ENCODE assay signal across 8 cellular contexts in the genomic region with DNA sequence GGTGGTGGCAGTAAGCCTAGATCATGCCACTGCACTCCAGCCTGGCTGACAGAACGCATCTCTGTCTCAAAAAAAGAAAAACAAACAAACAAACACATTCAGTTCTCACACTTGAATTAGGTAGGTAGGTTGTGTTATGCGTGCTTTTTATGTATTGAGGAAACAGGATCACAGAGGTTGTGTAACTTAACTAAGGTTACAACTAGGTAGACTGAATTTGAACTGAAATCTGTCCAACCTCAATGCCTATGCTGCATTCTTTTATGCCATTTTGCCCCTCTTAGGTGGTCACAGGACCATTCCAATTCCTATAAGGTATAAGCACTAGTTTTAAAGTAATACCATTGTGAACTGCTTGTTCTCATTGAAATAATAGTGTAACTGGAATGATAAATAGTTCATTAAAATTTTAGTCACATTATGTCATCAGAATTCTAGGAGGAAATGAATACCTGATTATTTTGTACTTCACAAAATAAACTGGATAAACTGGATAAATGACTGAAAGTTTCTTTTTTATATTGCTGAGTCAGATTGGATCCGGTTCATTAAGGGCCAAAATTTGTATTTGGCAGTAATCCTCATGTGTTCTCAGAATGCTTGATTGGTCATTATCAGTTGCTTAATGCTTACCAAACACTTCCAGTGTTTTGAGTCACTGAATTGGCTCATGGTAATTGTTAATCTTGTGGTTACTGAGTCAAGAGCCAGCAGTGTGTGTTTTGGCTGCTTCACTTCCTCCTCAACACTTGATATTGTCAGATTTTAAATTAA. TPM values are rescaled to one million over a fixed set of nuclear protein-coding genes. Genes with fewer than 3 reads are reported as not detected.
DNase-seq lines count a peak whose midpoint lies in the region; ATAC-seq and TF ChIP-seq lines count a peak whose summit lies in the region.

No MANE protein-coding gene starts in this region.

- no peaks in the 10 kb centered on the region for H3K9me3 Mint-ChIP-seq in activated naive CD8-positive, alpha-beta T cell treated with anti-CD3 and anti-CD28 coated beads, Interleukin-2, amount 50 U/mL, for 24 hours

- H3K4me1 ChIP-seq in DND-41 (ENCODE audit: insufficient read depth, low read length) (peaks cover 7% of the 10 kb centered on the region; the same call in 1 of the 2 replicates), right atrium auricular region (peaks cover 0 to 48% of the 10 kb centered on the region in 2 donors)

- H3K4me3 ChIP-seq in DND-41 (ENCODE audit: low read depth in 1 of 2, low read length in 2 of 2) (no peak overlapping the region), NB4 (ENCODE audit: low read depth, low read length) (no peak overlapping the region), right atrium auricular region (no peak overlapping the region)

- no peak overlapping the region for H3K9ac ChIP-seq in DND-41 (ENCODE audit: low read depth, low read length)

- H3K27me3 ChIP-seq in DND-41 (ENCODE audit: insufficient read depth, low read length, poor library complexity) (no peaks in the 10 kb centered on the region), right atrium auricular region (no peaks in the 10 kb centered on the region)

- DNase-seq in DND-41: no peak
- peak; percentile 97 for DNase-seq in NB4 (ENCODE audit: low read depth)
- no peak for DNase-seq in activated naive CD8-positive, alpha-beta T cell treated with anti-CD3 and anti-CD28 coated beads, Interleukin-2, amount 50 U/mL, for 24 hours
- peak; percentile 66 for DNase-seq in right atrium auricular region (ENCODE audit: low spot score)
- DNase-seq in smooth muscle cell of the brain vasculature (ENCODE audit: low read depth, low spot score): peak; percentile 18
- no peak for DNase-seq in C1 segment of cervical spinal cord (lab: John Stamatoyannopoulos, UW)

- peaks cover 13% of the 10 kb centered on the region; the same call in 1 of the 2 replicates for H4K20me1 ChIP-seq in DND-41 (ENCODE audit: insufficient read depth, low read length)

- no peaks in the 10 kb centered on the region for H3K27me3 Mint-ChIP-seq in activated naive CD8-positive, alpha-beta T cell treated with anti-CD3 and anti-CD28 coated beads, Interleukin-2, amount 50 U/mL, for 24 hours

- H3K9me3 ChIP-seq in DND-41 (ENCODE audit: insufficient read depth, low read length, severe bottlenecking) (no peaks in the 10 kb centered on the region), right atrium auricular region (no peaks in the 10 kb centered on the region)

- H3K4me1 Mint-ChIP-seq in activated naive CD8-positive, alpha-beta T cell treated with anti-CD3 and anti-CD28 coated beads, Interleukin-2, amount 50 U/mL, for 24 hours: peaks cover 38% of the 10 kb centered on the region

- peaks cover 15% of the 10 kb centered on the region for H3K36me3 Mint-ChIP-seq in activated naive CD8-positive, alpha-beta T cell treated with anti-CD3 and anti-CD28 coated beads, Interleukin-2, amount 50 U/mL, for 24 hours (ENCODE audit: low read depth)

- H2AFZ ChIP-seq in DND-41 (ENCODE audit: low read depth, low read length): no peak overlapping the region

- H3K4me3 Mint-ChIP-seq in activated naive CD8-positive, alpha-beta T cell treated with anti-CD3 and anti-CD28 coated beads, Interleukin-2, amount 50 U/mL, for 24 hours: no peak overlapping the region

- H3K27ac ChIP-seq in DND-41 (ENCODE audit: low read length) (no peak overlapping the region), right atrium auricular region (peak overlapping the region; percentile 75 to 82)

- TF ChIP-seq CTCF in DND-41 (IDR thresholded peaks at IDR 0.05; ENCODE audit: borderline replicate concordance, extremely low read depth, low read length, poor library complexity, severe bottlenecking): no peak
- TF ChIP-seq CTCF in NB4 (IDR thresholded peaks at IDR 0.05; ENCODE audit: low read depth, low read length): no peak
- TF ChIP-seq CTCF in right atrium auricular region (IDR thresholded peaks at IDR 0.05): no peak

- no peak overlapping the region for H3K4me2 ChIP-seq in DND-41 (ENCODE audit: insufficient read depth, low read length)

- ATAC-seq in DND-41 (ENCODE audit: insufficient read depth, low read depth): peak; percentile 65; the same call in 2 of the 3 replicates
- peak; percentile 80 for ATAC-seq in GM21786 (IDR thresholded peaks at IDR 0.05; ENCODE audit: unreplicated experiment)
- ATAC-seq in activated naive CD8-positive, alpha-beta T cell treated with anti-CD3 and anti-CD28 coated beads, Interleukin-2, amount 50 U/mL, for 24 hours: peak; percentile 99
- ATAC-seq in HG03520 (IDR thresholded peaks at IDR 0.05; ENCODE audit: unreplicated experiment): no peak

- peaks cover 8% of the 10 kb centered on the region for H3K36me3 ChIP-seq in DND-41 (ENCODE audit: insufficient read depth, low read length)
- H3K36me3 ChIP-seq in right atrium auricular region: peaks cover 9% of the 10 kb centered on the region

- peaks cover 85% of the 10 kb centered on the region for H3K79me2 ChIP-seq in DND-41 (ENCODE audit: insufficient read depth, low read length)

- H3K27ac Mint-ChIP-seq in activated naive CD8-positive, alpha-beta T cell treated with anti-CD3 and anti-CD28 coated beads, Interleukin-2, amount 50 U/mL, for 24 hours: peak overlapping the region; percentile 75

- TF ChIP-seq POLR2A in NB4 (IDR thresholded peaks at IDR 0.05; ENCODE audit: extremely low read depth, insufficient read length): no peak

RNA-seq across cellular contexts. Expression of gene UBAP1, which starts 7.1 kb away (rescaled TPM):
- 10 to 100 TPM; 39.4 to 46.4 TPM for total RNA-seq in right atrium auricular region

RNA-seq across cellular contexts. Expression of gene DCAF12, which starts 59.5 kb away (rescaled TPM):
- total RNA-seq in right atrium auricular region: 10 to 100 TPM; 20.4 to 20.6 TPM

Comparison
In these comparisons a context has a peak if more than half of its experiments do, and no peak if none do; other contexts are left out.
1. DNase-seq: peak in NB4 (single experiment), right atrium auricular region (single experiment) and smooth muscle cell of the brain vasculature (single experiment); none in DND-41 (single experiment), activated naive CD8-positive, alpha-beta T cell treated with anti-CD3 and anti-CD28 coated beads, Interleukin-2, amount 50 U/mL, for 24 hours (single experiment) and C1 segment of cervical spinal cord (0 of 14).